1 cellular context compared by ENCODE assay signal in the genomic region with DNA sequence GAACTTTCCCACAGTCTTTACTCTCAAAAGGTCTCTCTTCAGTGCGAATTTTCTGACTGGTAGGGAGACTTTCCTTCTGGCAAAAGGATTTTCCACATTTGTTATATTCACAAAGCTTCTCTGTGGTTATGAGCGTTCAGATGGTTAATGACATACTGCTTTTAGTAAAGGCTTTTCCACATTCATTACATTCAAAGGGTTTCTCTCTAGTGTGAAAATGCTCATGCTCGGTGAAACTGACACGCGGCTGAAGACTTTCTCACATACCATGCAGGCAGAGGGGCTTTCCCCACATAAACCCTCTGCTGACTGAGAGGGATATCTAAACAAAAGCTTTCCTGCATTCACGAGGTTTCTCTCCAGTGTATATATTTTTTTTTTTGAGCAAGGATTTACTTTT.
TF ChIP-seq lines count a peak whose summit lies in the region.

No MANE protein-coding gene starts in this region.

TF ChIP-seq in SK-N-SH, 30 proteins besides CTCF, POLR2A, EP300 and RAD21 (continued from another document):
- TF ChIP-seq, protein P1, sequence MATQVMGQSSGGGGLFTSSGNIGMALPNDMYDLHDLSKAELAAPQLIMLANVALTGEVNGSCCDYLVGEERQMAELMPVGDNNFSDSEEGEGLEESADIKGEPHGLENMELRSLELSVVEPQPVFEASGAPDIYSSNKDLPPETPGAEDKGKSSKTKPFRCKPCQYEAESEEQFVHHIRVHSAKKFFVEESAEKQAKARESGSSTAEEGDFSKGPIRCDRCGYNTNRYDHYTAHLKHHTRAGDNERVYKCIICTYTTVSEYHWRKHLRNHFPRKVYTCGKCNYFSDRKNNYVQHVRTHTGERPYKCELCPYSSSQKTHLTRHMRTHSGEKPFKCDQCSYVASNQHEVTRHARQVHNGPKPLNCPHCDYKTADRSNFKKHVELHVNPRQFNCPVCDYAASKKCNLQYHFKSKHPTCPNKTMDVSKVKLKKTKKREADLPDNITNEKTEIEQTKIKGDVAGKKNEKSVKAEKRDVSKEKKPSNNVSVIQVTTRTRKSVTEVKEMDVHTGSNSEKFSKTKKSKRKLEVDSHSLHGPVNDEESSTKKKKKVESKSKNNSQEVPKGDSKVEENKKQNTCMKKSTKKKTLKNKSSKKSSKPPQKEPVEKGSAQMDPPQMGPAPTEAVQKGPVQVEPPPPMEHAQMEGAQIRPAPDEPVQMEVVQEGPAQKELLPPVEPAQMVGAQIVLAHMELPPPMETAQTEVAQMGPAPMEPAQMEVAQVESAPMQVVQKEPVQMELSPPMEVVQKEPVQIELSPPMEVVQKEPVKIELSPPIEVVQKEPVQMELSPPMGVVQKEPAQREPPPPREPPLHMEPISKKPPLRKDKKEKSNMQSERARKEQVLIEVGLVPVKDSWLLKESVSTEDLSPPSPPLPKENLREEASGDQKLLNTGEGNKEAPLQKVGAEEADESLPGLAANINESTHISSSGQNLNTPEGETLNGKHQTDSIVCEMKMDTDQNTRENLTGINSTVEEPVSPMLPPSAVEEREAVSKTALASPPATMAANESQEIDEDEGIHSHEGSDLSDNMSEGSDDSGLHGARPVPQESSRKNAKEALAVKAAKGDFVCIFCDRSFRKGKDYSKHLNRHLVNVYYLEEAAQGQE (IDR thresholded peaks at IDR 0.05; ENCODE audit: low read depth, low read length), result no peak
- no peak for TF ChIP-seq SIN3A (IDR thresholded peaks at IDR 0.05; ENCODE audit: borderline replicate concordance, low read depth, low read length)
- no peak for TF ChIP-seq SMC3 (IDR thresholded peaks at IDR 0.05; ENCODE audit: low read depth, low read length)
- no peak for TF ChIP-seq RFX5 (IDR thresholded peaks at IDR 0.05; ENCODE audit: low read length)
- TF ChIP-seq, protein P2, sequence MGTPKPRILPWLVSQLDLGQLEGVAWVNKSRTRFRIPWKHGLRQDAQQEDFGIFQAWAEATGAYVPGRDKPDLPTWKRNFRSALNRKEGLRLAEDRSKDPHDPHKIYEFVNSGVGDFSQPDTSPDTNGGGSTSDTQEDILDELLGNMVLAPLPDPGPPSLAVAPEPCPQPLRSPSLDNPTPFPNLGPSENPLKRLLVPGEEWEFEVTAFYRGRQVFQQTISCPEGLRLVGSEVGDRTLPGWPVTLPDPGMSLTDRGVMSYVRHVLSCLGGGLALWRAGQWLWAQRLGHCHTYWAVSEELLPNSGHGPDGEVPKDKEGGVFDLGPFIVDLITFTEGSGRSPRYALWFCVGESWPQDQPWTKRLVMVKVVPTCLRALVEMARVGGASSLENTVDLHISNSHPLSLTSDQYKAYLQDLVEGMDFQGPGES (IDR thresholded peaks at IDR 0.05; ENCODE audit: low read depth, low read length), result no peak
